In the genomic region with DNA sequence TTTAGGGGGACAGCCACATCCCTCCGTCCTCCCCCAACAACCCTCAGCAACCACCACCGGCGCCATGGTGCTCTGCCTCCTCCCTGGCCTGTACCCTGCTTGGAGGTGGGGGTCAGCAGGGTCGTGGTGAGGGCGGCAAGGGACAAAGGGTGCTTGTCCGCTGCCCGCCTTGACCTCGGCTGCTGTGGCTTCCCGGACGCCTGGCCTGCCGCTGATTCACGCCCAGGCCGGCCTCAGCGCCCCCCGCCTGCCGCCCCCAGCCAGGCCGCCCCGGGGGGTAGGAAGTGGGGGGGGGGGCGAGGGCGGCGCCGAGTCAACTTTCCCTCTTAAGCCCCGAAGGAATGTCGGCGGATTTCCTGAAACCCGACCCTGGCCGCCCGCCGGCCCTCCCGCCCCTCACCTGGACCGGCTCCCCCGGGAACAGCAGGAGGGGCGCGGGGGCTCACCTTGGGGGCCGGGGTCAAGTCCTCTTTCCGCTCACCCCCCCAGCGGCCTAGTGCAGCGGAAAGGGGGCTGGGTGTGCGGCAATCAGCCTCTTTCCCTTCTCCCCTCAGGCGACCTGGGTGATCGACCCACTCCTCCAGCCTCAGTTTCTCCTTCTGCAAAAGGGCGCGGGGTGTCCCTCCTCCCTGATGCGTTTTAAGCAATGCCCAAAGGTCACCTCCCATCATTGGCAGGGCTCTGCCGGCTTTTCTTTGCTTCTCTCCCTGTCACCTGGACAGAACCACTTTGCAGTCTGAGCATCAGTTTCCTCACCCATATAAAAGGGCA, we compare ENCODE assay signal across 1 cellular context.
TF ChIP-seq lines count a peak whose summit lies in the region.

No MANE protein-coding gene starts in this region.

TF ChIP-seq in HepG2, 621 proteins besides CTCF, POLR2A, EP300 and RAD21 (continued from another document and continues in another):
- no peak for TF ChIP-seq ZNF318 (CRISPR knock-in tag; IDR thresholded peaks at IDR 0.05)
- 0 out of 2 replicates have a peak, but pooled peaks have one; percentile 13 for TF ChIP-seq GABPA (IDR thresholded peaks at IDR 0.05; ENCODE audit: low read depth, low read length)
- TF ChIP-seq GABPA (CRISPR knock-in tag; IDR thresholded peaks at IDR 0.05; ENCODE audit: low read depth) = peak; percentile 66
- no peak for TF ChIP-seq SMAD1 (CRISPR knock-in tag; IDR thresholded peaks at IDR 0.05; ENCODE audit: borderline replicate concordance, low read depth)
- peak; percentile 67 for TF ChIP-seq ZFX (CRISPR knock-in tag; IDR thresholded peaks at IDR 0.05; ENCODE audit: low read depth)
- TF ChIP-seq GPBP1L1 (CRISPR knock-in tag; IDR thresholded peaks at IDR 0.05) = no peak
- TF ChIP-seq ARID2 (CRISPR knock-in tag; IDR thresholded peaks at IDR 0.05; ENCODE audit: borderline replicate concordance) = peak; percentile 21; the same call in 1 of the 2 replicates
- 0 out of 2 replicates have a peak, but pooled peaks have one; percentile 41 for TF ChIP-seq RFX5 (IDR thresholded peaks at IDR 0.05; ENCODE audit: low read depth, low read length)
- TF ChIP-seq USF2 (IDR thresholded peaks at IDR 0.05; ENCODE audit: low read depth, low read length) = no peak
- TF ChIP-seq USF2 (CRISPR knock-in tag; IDR thresholded peaks at IDR 0.05; ENCODE audit: borderline replicate concordance) = no peak
- TF ChIP-seq ZBTB7A (CRISPR knock-in tag; IDR thresholded peaks at IDR 0.05) = peak; percentile 56; the same call in 1 of the 2 replicates
- no peak for TF ChIP-seq NFE2 (CRISPR knock-in tag; IDR thresholded peaks at IDR 0.05)
- TF ChIP-seq, protein P1, sequence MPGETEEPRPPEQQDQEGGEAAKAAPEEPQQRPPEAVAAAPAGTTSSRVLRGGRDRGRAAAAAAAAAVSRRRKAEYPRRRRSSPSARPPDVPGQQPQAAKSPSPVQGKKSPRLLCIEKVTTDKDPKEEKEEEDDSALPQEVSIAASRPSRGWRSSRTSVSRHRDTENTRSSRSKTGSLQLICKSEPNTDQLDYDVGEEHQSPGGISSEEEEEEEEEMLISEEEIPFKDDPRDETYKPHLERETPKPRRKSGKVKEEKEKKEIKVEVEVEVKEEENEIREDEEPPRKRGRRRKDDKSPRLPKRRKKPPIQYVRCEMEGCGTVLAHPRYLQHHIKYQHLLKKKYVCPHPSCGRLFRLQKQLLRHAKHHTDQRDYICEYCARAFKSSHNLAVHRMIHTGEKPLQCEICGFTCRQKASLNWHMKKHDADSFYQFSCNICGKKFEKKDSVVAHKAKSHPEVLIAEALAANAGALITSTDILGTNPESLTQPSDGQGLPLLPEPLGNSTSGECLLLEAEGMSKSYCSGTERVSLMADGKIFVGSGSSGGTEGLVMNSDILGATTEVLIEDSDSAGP (CRISPR knock-in tag; IDR thresholded peaks at IDR 0.05; ENCODE audit: borderline replicate concordance) = peak; percentile 62; the same call in 1 of the 2 replicates
- no peak for TF ChIP-seq FUBP1 (CRISPR knock-in tag; IDR thresholded peaks at IDR 0.05; ENCODE audit: borderline replicate concordance)
- peak; percentile 70 for TF ChIP-seq ZFY (CRISPR knock-in tag; IDR thresholded peaks at IDR 0.05)
- TF ChIP-seq XBP1 (CRISPR knock-in tag; IDR thresholded peaks at IDR 0.05) = no peak
- peak; percentile 88 for TF ChIP-seq RXRB (CRISPR knock-in tag; IDR thresholded peaks at IDR 0.05; ENCODE audit: borderline replicate concordance)
- no peak for TF ChIP-seq AHDC1 (CRISPR knock-in tag; IDR thresholded peaks at IDR 0.05; ENCODE audit: borderline replicate concordance)
- peak; percentile 70; the same call in 1 of the 2 replicates for TF ChIP-seq SP5 (CRISPR knock-in tag; IDR thresholded peaks at IDR 0.05; ENCODE audit: borderline replicate concordance, low read depth)
- peak; percentile 88 for TF ChIP-seq KDM2A (CRISPR knock-in tag; IDR thresholded peaks at IDR 0.05; ENCODE audit: borderline replicate concordance, low read depth)
- no peak for TF ChIP-seq ZFP36L1 (CRISPR knock-in tag; IDR thresholded peaks at IDR 0.05)
- TF ChIP-seq FOXJ3 (CRISPR knock-in tag; IDR thresholded peaks at IDR 0.05; ENCODE audit: borderline replicate concordance) = no peak
- TF ChIP-seq SMC3 (IDR thresholded peaks at IDR 0.05; ENCODE audit: low read length) = no peak
- TF ChIP-seq, protein P2, sequence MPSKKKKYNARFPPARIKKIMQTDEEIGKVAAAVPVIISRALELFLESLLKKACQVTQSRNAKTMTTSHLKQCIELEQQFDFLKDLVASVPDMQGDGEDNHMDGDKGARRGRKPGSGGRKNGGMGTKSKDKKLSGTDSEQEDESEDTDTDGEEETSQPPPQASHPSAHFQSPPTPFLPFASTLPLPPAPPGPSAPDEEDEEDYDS (CRISPR knock-in tag; IDR thresholded peaks at IDR 0.05) = no peak
- no peak for TF ChIP-seq SOX6 (IDR thresholded peaks at IDR 0.05)
- TF ChIP-seq SOX6 (CRISPR knock-in tag; IDR thresholded peaks at IDR 0.05) = peak; percentile 72
